10 cellular contexts compared by ENCODE assay signal in genomic region chr15:90087454-90088154, GRCh38. TPM values are rescaled to one million over a fixed set of nuclear protein-coding genes. Genes with fewer than 3 reads are reported as not detected.
DNase-seq lines count a peak whose midpoint lies in the region; ATAC-seq lines count a peak whose summit lies in the region.
"Had no signal": no experiment of that assay in that cellular context is flagged by ENCODE, and none has a peak within 500 bp of the region (broad histone marks: within the 10 kb centered on the region; RNA-seq: fewer than 3 reads in every experiment).

No MANE protein-coding gene starts in this region.

- H3K4me3 ChIP-seq in Karpas-422 (ENCODE audit: low read length): no peak overlapping the region
- H3K4me3 ChIP-seq in naive thymus-derived CD4-positive, alpha-beta T cell (ENCODE audit: low read length): no peak overlapping the region
- H3K4me3 ChIP-seq: BLaER1 treated with 17β-estradiol and CSF1 and Interleukin-3, amounts not matched to agents 10 nM and 100 nM had no signal

- peaks cover 26% of the 10 kb centered on the region for H3K4me1 ChIP-seq in Karpas-422 (ENCODE audit: low read length)
- no peaks in the 10 kb centered on the region for H3K4me1 ChIP-seq in naive thymus-derived CD4-positive, alpha-beta T cell (ENCODE audit: control insufficient read depth in 2 of 2, insufficient read depth in 2 of 2, low read length in 2 of 2)

- peaks cover 13% of the 10 kb centered on the region for H4K20me1 ChIP-seq in Karpas-422 (ENCODE audit: insufficient read depth, low read depth, low read length)

- POLR2A ChIA-PET in naive thymus-derived CD4-positive, alpha-beta T cell (lab: Charles Lee): no interaction called here

- H3K27me3 ChIP-seq in Karpas-422 (ENCODE audit: low read length): no peaks in the 10 kb centered on the region
- no peaks in the 10 kb centered on the region for H3K27me3 ChIP-seq in naive thymus-derived CD4-positive, alpha-beta T cell (ENCODE audit: control insufficient read depth in 2 of 2, insufficient read depth in 2 of 2, low read length in 2 of 2)
- H3K27me3 ChIP-seq: BLaER1 treated with 17β-estradiol and CSF1 and Interleukin-3, amounts not matched to agents 10 nM and 100 nM had no signal

- H3K9me2 ChIP-seq in Karpas-422 (replicated peaks; ENCODE audit: insufficient read depth, low read length): no peaks in the 10 kb centered on the region

- H3K27ac Mint-ChIP-seq in naive thymus-derived CD4-positive, alpha-beta T cell: peak overlapping the region in 5 of 9 donors; percentile 13 to 79 (median 32)

- no peaks in the 10 kb centered on the region for H3K27me3 Mint-ChIP-seq in naive thymus-derived CD4-positive, alpha-beta T cell
- H3K27me3 Mint-ChIP-seq: T-cell had no signal

- H3K4me2 ChIP-seq in Karpas-422 (ENCODE audit: low read depth, low read length, poor library complexity, severe bottlenecking): no peak overlapping the region
- H3K4me2 ChIP-seq: BLaER1 treated with 17β-estradiol and CSF1 and Interleukin-3, amounts not matched to agents 10 nM and 100 nM had no signal

- DNase-seq in NCI-H2196 (lab: John Stamatoyannopoulos, UW; ENCODE audit: unreplicated experiment): peak; percentile 11
- no peak for DNase-seq in NCI-H2196 treated with DMSO at 0.1 percent for 48 hours (lab: John Stamatoyannopoulos, UW; ENCODE audit: unreplicated experiment)
- peak; percentile 64 for DNase-seq in Karpas-422
- peak; percentile 37 for DNase-seq in astrocyte of the hippocampus (ENCODE audit: low read depth, low spot score)
- peak in 1 of 9 donors; percentile 12 for DNase-seq in naive thymus-derived CD4-positive, alpha-beta T cell
- DNase-seq in NCI-H1092 treated with DMSO at 0.1 percent for 48 hours (lab: John Stamatoyannopoulos, UW): no peak
- no peak for DNase-seq in NCI-H187 treated with DMSO at 0.1 percent for 48 hours (lab: John Stamatoyannopoulos, UW)

- no peak overlapping the region for H3K4me3 Mint-ChIP-seq in naive thymus-derived CD4-positive, alpha-beta T cell
- H3K4me3 Mint-ChIP-seq: T-cell had no signal

- H2AFZ ChIP-seq in Karpas-422 (ENCODE audit: low read length): no peak overlapping the region

- no peaks in the 10 kb centered on the region for H3K9me3 ChIP-seq in Karpas-422 (ENCODE audit: low read length)
- H3K9me3 ChIP-seq in naive thymus-derived CD4-positive, alpha-beta T cell (ENCODE audit: control insufficient read depth in 2 of 3, low read length in 3 of 3): no peaks in the 10 kb centered on the region
- H3K9me3 ChIP-seq: BLaER1 treated with 17β-estradiol and CSF1 and Interleukin-3, amounts not matched to agents 10 nM and 100 nM had no signal

- H3K79me2 ChIP-seq in Karpas-422 (ENCODE audit: low read length): no peaks in the 10 kb centered on the region

- H3K9me3 Mint-ChIP-seq in naive thymus-derived CD4-positive, alpha-beta T cell: no peaks in the 10 kb centered on the region
- H3K9me3 Mint-ChIP-seq: T-cell had no signal

- intact Hi-C loops in naive thymus-derived CD4-positive, alpha-beta T cell (cut with micrococcal nuclease): loop anchor here (1.0 to 2.0 kb wide), 5 partner anchors 10 to 347 kb away; no protein-coding TSS in a partner anchor

- peak; percentile 56 for ATAC-seq in naive thymus-derived CD4-positive, alpha-beta T cell
- ATAC-seq in GM18511 (IDR thresholded peaks at IDR 0.05; ENCODE audit: unreplicated experiment): no peak

- CTCF ChIA-PET in naive thymus-derived CD4-positive, alpha-beta T cell (lab: Charles Lee): interaction anchor here (0.6 to 2.8 kb wide), 7 partner anchors 9 to 348 kb away, joined by 3 to 14 read pairs (median 4); no protein-coding TSS in a partner anchor

- H3K36me3 Mint-ChIP-seq in naive thymus-derived CD4-positive, alpha-beta T cell: peaks cover 3 to 37% (median 13%) of the 10 kb centered on the region in 5 donors

- H3K36me3 ChIP-seq in Karpas-422 (ENCODE audit: insufficient read depth, low read length): peaks cover 20% of the 10 kb centered on the region
- H3K36me3 ChIP-seq in naive thymus-derived CD4-positive, alpha-beta T cell (ENCODE audit: control insufficient read depth in 2 of 3, insufficient read depth in 3 of 3, low read length in 3 of 3): peaks cover 22 to 75% (median 23%) of the 10 kb centered on the region in 3 experiments

- peaks cover 4 to 21% (median 10%) of the 10 kb centered on the region in 7 donors for H3K4me1 Mint-ChIP-seq in naive thymus-derived CD4-positive, alpha-beta T cell

- no peak overlapping the region for H3K27ac ChIP-seq in Karpas-422 (ENCODE audit: low read length)
- no peak overlapping the region for H3K27ac ChIP-seq in naive thymus-derived CD4-positive, alpha-beta T cell (ENCODE audit: low read depth, low read length)
- H3K27ac ChIP-seq: BLaER1 treated with 17β-estradiol and CSF1 and Interleukin-3, amounts not matched to agents 10 nM and 100 nM had no signal

- no peak overlapping the region for H3K9ac ChIP-seq in Karpas-422 (ENCODE audit: low read length)
- H3K9ac ChIP-seq: BLaER1 treated with 17β-estradiol and CSF1 and Interleukin-3, amounts not matched to agents 10 nM and 100 nM had no signal

RNA-seq across cellular contexts. Expression of gene IDH2, which starts 14.7 kb away (rescaled TPM):
- total RNA-seq in Karpas-422 (2014; rRNA removed; shearing (Covaris generic); ENCODE audit: low replicate concordance): 93.4 and 156 TPM in 2 replicates
- 100 to 1,000 TPM in 1 of 5 experiments, 10 to 100 TPM in 4; 32.4 to 230 (median 33.7) TPM for total RNA-seq in naive thymus-derived CD4-positive, alpha-beta T cell
- polyA plus RNA-seq in naive thymus-derived CD4-positive, alpha-beta T cell: 10 to 100 TPM; 76.0 to 91.3 TPM

Comparison
In these comparisons a context has a peak if more than half of its experiments do, and no peak if none do; other contexts are left out.
1. DNase-seq: peak in NCI-H2196 (single experiment), Karpas-422 (single experiment) and astrocyte of the hippocampus (single experiment); none in NCI-H2196 treated with DMSO at 0.1 percent for 48 hours (single experiment), NCI-H1092 treated with DMSO at 0.1 percent for 48 hours (single experiment) and NCI-H187 treated with DMSO at 0.1 percent for 48 hours (single experiment).